Comparison of ENCODE assay signal across 1 cellular context in genomic region chr18:48539406-48540328, GRCh38.
TF ChIP-seq lines count a peak whose summit lies in the region.

No MANE protein-coding gene starts in this region.

TF ChIP-seq in K562, 482 proteins besides CTCF, POLR2A, EP300 and RAD21 (continued from another document):
- TF ChIP-seq ZHX1 (conservative IDR thresholded peaks at IDR 0.05; ENCODE audit: low read length): no peak
- TF ChIP-seq SMC3 (conservative IDR thresholded peaks at IDR 0.05; ENCODE audit: insufficient read depth, low read depth, low read length): no peak
- TF ChIP-seq SMAD4 (CRISPR knock-in tag; conservative IDR thresholded peaks at IDR 0.05): peak; percentile 89
- TF ChIP-seq TCF15 (CRISPR knock-in tag; IDR thresholded peaks at IDR 0.05): no peak
- no peak for TF ChIP-seq EWSR1 (IDR thresholded peaks at IDR 0.05; ENCODE audit: borderline replicate concordance, low read depth, partially characterized antibody)
- 0 out of 2 replicates have a peak, but pooled peaks have one; percentile 17 for TF ChIP-seq NCOA6 (IDR thresholded peaks at IDR 0.05)
TF ChIP-seq in K562: peak in this region for 23.
